15 cellular contexts compared by ENCODE assay signal in genomic region chr6:105753184-105754097, GRCh38.
A peak's percentile ranks its signal among the peaks of the same experiment; 100 is the strongest.
DNase-seq lines count a peak whose midpoint lies in the region; TF ChIP-seq lines count a peak whose summit lies in the region.
"Had no signal": no experiment of that assay in that cellular context is flagged by ENCODE, and none has a peak within 500 bp of the region (broad histone marks: within the 10 kb centered on the region; RNA-seq: fewer than 3 reads in every experiment).

No MANE protein-coding gene starts in this region.

- no peak overlapping the region for H3K27ac Mint-ChIP-seq in type B pancreatic cell
- H3K27ac Mint-ChIP-seq: stimulated activated naive CD8-positive, alpha-beta T cell treated with anti-CD3 and anti-CD28 coated beads, Interleukin-15, Interleukin-2, amounts not matched to agents 100 ng/mL and 50 ng/mL, for 24 hours had no signal

- no peaks in the 10 kb centered on the region for H3K4me1 ChIP-seq in A673 (ENCODE audit: insufficient read depth, low read length, poor library complexity, severe bottlenecking)
- peaks cover 0 to 10% (median 8%) of the 10 kb centered on the region in 4 donors for H3K4me1 ChIP-seq in esophagus muscularis mucosa
- H3K4me1 ChIP-seq: Caco-2 had no signal

- no peak overlapping the region for H3K4me3 ChIP-seq in MG63
- no peak overlapping the region for H3K4me3 ChIP-seq in A673 (ENCODE audit: low read depth, low read length, poor library complexity, severe bottlenecking)
- no peak overlapping the region for H3K4me3 ChIP-seq in esophagus muscularis mucosa
- H3K4me3 ChIP-seq: dorsolateral prefrontal cortex, heart right ventricle, ovary had no signal

- peak; percentile 55 for DNase-seq in COLO668 (lab: John Stamatoyannopoulos, UW; ENCODE audit: unreplicated experiment)
- peak; percentile 32 for DNase-seq in MG63
- DNase-seq in cerebellum (ENCODE audit: low spot score), result peak; percentile 44
- DNase-seq in mucosa of gallbladder (ENCODE audit: low spot score), result peak; percentile 79
- DNase-seq in SHP77 (lab: John Stamatoyannopoulos, UW), result no peak
- DNase-seq in type B pancreatic cell (ENCODE audit: extremely low spot score, unreplicated experiment), result no peak
- no peak for DNase-seq in A673 (ENCODE audit: low spot score)
- no peak for DNase-seq in esophagus muscularis mucosa (ENCODE audit: extremely low spot score)
- DNase-seq: Caco-2; NCI-H1092 treated with DMSO at 0.1 percent for 48 hours; ovary; stimulated activated CD4-positive, alpha-beta T cell treated with anti-CD3 and anti-CD28 coated beads, Interleukin-2, amount 100 ng/mL, for 48 hours had no signal

- peaks cover 14% of the 10 kb centered on the region for H3K9me3 Mint-ChIP-seq in type B pancreatic cell
- H3K9me3 Mint-ChIP-seq: stimulated activated naive CD8-positive, alpha-beta T cell treated with anti-CD3 and anti-CD28 coated beads, Interleukin-15, Interleukin-2, amounts not matched to agents 100 ng/mL and 50 ng/mL, for 24 hours had no signal

- H3K27me3 ChIP-seq in MG63, result no peaks in the 10 kb centered on the region
- H3K27me3 ChIP-seq in A673 (replicated peaks; ENCODE audit: insufficient read depth, low read depth, low read length, poor library complexity), result no peaks in the 10 kb centered on the region
- H3K27me3 ChIP-seq in esophagus muscularis mucosa, result no peaks in the 10 kb centered on the region
- H3K27me3 ChIP-seq: ovary had no signal

- no TSS peak for BruUV-seq in A673 (replicated peaks; lab: Mats Ljungman, UMichigan)

- POLR2A ChIA-PET in A673 (lab: Charles Lee; ENCODE audit: low non-redundant PET), result no interaction called here

- no peaks in the 10 kb centered on the region for H3K36me3 Mint-ChIP-seq in type B pancreatic cell

- WGBS in esophagus muscularis mucosa, result 74% methylated on average over 14 of the region's 14 CpGs

- CTCF ChIA-PET in A673 (lab: Charles Lee), result no interaction called here

- H3K36me3 ChIP-seq in MG63 (no peaks in the 10 kb centered on the region), A673 (ENCODE audit: insufficient read depth, low read length, poor library complexity, severe bottlenecking) (no peaks in the 10 kb centered on the region), esophagus muscularis mucosa (no peaks in the 10 kb centered on the region)
- H3K36me3 ChIP-seq: heart right ventricle, ovary had no signal

- H3K4me3 Mint-ChIP-seq in type B pancreatic cell, result no peak overlapping the region
- H3K4me3 Mint-ChIP-seq: stimulated activated naive CD8-positive, alpha-beta T cell treated with anti-CD3 and anti-CD28 coated beads, Interleukin-15, Interleukin-2, amounts not matched to agents 100 ng/mL and 50 ng/mL, for 24 hours had no signal

- H3K4me1 Mint-ChIP-seq in type B pancreatic cell (ENCODE audit: unreplicated experiment), result no peaks in the 10 kb centered on the region

- H3K27ac ChIP-seq in A673 (ENCODE audit: low read depth, low read length, poor library complexity, severe bottlenecking) (no peak overlapping the region), esophagus muscularis mucosa (replicated peaks in 1 of 4) (no peak overlapping the region)
- H3K27ac ChIP-seq: dorsolateral prefrontal cortex, heart right ventricle, ovary had no signal

- peaks cover 2% of the 10 kb centered on the region for H3K27me3 Mint-ChIP-seq in type B pancreatic cell

- no peak for TF ChIP-seq EP300 in esophagus muscularis mucosa (IDR thresholded peaks at IDR 0.05)

- H3K9me3 ChIP-seq in MG63 (no peaks in the 10 kb centered on the region), A673 (ENCODE audit: low read depth, low read length, poor library complexity, severe bottlenecking) (no peaks in the 10 kb centered on the region), esophagus muscularis mucosa (no peaks in the 10 kb centered on the region)
- H3K9me3 ChIP-seq: Caco-2, heart right ventricle, ovary had no signal

- TF ChIP-seq CTCF in type B pancreatic cell (conservative IDR thresholded peaks at IDR 0.05) (no peak), A673 (conservative IDR thresholded peaks at IDR 0.05; ENCODE audit: low read depth, low read length) (no peak), esophagus muscularis mucosa (IDR thresholded peaks at IDR 0.05) (no peak)

- no peak for TF ChIP-seq POLR2A in esophagus muscularis mucosa (IDR thresholded peaks at IDR 0.05; ENCODE audit: low read depth)

- intact Hi-C loops in A673 (cut with micrococcal nuclease; ENCODE audit: unreplicated experiment), result no loop called here
- intact Hi-C loops in esophagus muscularis mucosa (cut with DNase I), result no loop called here

Comparison
In these comparisons a context has a peak if more than half of its experiments do, and no peak if none do; other contexts are left out.
1. DNase-seq: peak in COLO668 (single experiment), MG63 (single experiment), cerebellum (single experiment) and mucosa of gallbladder (single experiment); none in SHP77 (0 of 2), type B pancreatic cell (single experiment), A673 (single experiment) and esophagus muscularis mucosa (single experiment).